ENCODE assay signal across 9 cellular contexts in the genomic region with DNA sequence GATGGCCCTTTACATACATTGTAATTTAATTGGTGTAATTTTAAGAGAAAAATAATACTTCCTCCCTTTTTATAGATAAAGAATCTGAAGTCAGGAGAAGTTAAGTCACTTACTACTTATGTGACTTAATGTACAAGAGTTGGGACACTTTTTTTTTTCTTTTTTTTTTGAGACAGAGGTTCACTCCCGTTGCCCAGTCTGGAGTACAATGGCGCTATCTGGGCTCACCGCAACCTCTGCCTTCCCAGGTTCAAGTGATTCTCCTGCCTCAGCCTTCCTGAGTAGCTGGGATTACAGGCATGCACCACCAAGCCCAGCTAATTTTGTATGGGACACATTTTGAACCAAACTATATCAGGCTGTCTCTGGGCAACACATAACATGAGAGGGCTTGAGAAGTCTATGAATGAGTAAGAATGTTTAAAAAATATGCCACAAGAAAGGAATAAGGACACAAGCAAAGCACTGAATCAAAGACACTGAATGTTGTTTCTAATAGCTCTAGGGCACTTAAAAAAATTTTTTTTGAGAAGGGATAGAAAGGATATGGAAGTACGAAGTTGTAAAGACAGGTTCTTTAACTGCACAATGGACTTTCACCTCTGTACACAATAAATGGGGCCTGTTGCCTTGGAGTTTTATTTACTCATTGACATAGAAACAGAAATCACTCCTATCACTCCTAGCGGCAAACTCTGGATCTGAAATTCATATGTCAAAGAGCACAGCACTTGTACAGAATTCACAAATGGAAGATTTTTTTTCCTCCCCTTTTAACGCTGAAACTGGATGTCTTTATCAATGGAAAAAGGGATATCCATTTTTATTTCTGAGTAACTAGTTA. TPM values are rescaled to one million over a fixed set of nuclear protein-coding genes. Genes with fewer than 3 reads are reported as not detected.
DNase-seq lines count a peak whose midpoint lies in the region; ATAC-seq and TF ChIP-seq lines count a peak whose summit lies in the region.
"Had no signal": no experiment of that assay in that cellular context is flagged by ENCODE, and none has a peak within 500 bp of the region (broad histone marks: within the 10 kb centered on the region; RNA-seq: fewer than 3 reads in every experiment).

No MANE protein-coding gene starts in this region.

- no peak overlapping the region for H3K4me3 ChIP-seq in SK-N-MC
- H3K4me3 ChIP-seq in left ventricle myocardium inferior: no peak overlapping the region
- no peak overlapping the region for H3K4me3 ChIP-seq in skeletal muscle tissue (ENCODE audit: low read length in 3 of 3)
- H3K4me3 ChIP-seq in SJCRH30: no peak overlapping the region
- H3K4me3 ChIP-seq: SJSA1 had no signal

- CTCF ChIA-PET in HEK293T (lab: Yijun Ruan, JAX): no interaction called here

- peaks cover 63% of the 10 kb centered on the region for H3K4me1 ChIP-seq in left ventricle myocardium inferior
- H3K4me1 ChIP-seq in skeletal muscle tissue (ENCODE audit: control insufficient read depth in 3 of 3, insufficient read depth in 3 of 3, low read length in 3 of 3): peaks cover 10 to 19% (median 12%) of the 10 kb centered on the region in 3 donors
- no peaks in the 10 kb centered on the region for H3K4me1 ChIP-seq in SJCRH30

- intact Hi-C loops in left ventricle myocardium inferior (cut with micrococcal nuclease): loop anchor here (10.0 kb wide), 1 partner anchor 99 kb away; no protein-coding TSS in a partner anchor

- TF ChIP-seq CTCF in left ventricle myocardium inferior (IDR thresholded peaks at IDR 0.05; ENCODE audit: borderline replicate concordance): peak; percentile 51

- POLR2A ChIA-PET in HEK293T (lab: Yijun Ruan, JAX): no interaction called here

- no peaks in the 10 kb centered on the region for H3K36me3 ChIP-seq in SK-N-MC (ENCODE audit: insufficient read depth, low read length)
- no peaks in the 10 kb centered on the region for H3K36me3 ChIP-seq in left ventricle myocardium inferior
- no peaks in the 10 kb centered on the region for H3K36me3 ChIP-seq in skeletal muscle tissue (ENCODE audit: control insufficient read depth in 3 of 3, insufficient read depth in 3 of 3, low read length in 3 of 3)
- no peaks in the 10 kb centered on the region; the same call in 1 of the 2 replicates for H3K36me3 ChIP-seq in SJCRH30
- H3K36me3 ChIP-seq: SJSA1 had no signal

- H3K9ac ChIP-seq in SK-N-MC (ENCODE audit: insufficient read length) (no peak overlapping the region), skeletal muscle tissue (ENCODE audit: low read depth in 1 of 3, low read length in 3 of 3) (no peak overlapping the region)

- no peaks in the 10 kb centered on the region for H3K27me3 ChIP-seq in left ventricle myocardium inferior (ENCODE audit: low read depth)
- no peaks in the 10 kb centered on the region for H3K27me3 ChIP-seq in skeletal muscle tissue (ENCODE audit: control insufficient read depth in 3 of 3, insufficient read depth in 3 of 3, low read length in 3 of 3)
- H3K27me3 ChIP-seq in SJCRH30: no peaks in the 10 kb centered on the region
- H3K27me3 ChIP-seq: SJSA1 had no signal

- no peak for ATAC-seq in GM18873 (IDR thresholded peaks at IDR 0.05; ENCODE audit: low FRiP score, unreplicated experiment)

- no peaks in the 10 kb centered on the region for H3K9me3 ChIP-seq in SK-N-MC (ENCODE audit: low read depth, low read length)
- H3K9me3 ChIP-seq in left ventricle myocardium inferior (replicated peaks): no peaks in the 10 kb centered on the region
- no peaks in the 10 kb centered on the region for H3K9me3 ChIP-seq in skeletal muscle tissue (ENCODE audit: control insufficient read depth in 3 of 3, low read length in 3 of 3)
- H3K9me3 ChIP-seq in SJCRH30 (replicated peaks): no peaks in the 10 kb centered on the region
- H3K9me3 ChIP-seq: SJSA1 had no signal

- H3K27ac ChIP-seq in SK-N-MC (peak overlapping the region; percentile 65), left ventricle myocardium inferior (replicated peaks) (peak overlapping the region; percentile 80), skeletal muscle tissue (ENCODE audit: low read depth, low read length) (peak overlapping the region; percentile 10), caudate nucleus (ENCODE audit: low read depth, low read length) (no peak overlapping the region), SJCRH30 (no peak overlapping the region)
- H3K27ac ChIP-seq: SJSA1 had no signal

- peak; percentile 7 for DNase-seq in HEK293T (ENCODE audit: extremely low spot score)
- DNase-seq in SK-N-MC (ENCODE audit: low read depth, low spot score): no peak
- no peak for DNase-seq in left ventricle myocardium inferior
- DNase-seq in caudate nucleus (lab: John Stamatoyannopoulos, UW): no peak
- DNase-seq in SJCRH30: no peak
- DNase-seq: Kasumi-1 had no signal

TF ChIP-seq in HEK293T, 16 proteins besides CTCF, POLR2A, EP300 and RAD21:
- TF ChIP-seq ELF4 (IDR thresholded peaks at IDR 0.05): no peak
- TF ChIP-seq SUZ12 (IDR thresholded peaks at IDR 0.05): no peak
- no peak for TF ChIP-seq NFRKB (IDR thresholded peaks at IDR 0.05)
- no peak for TF ChIP-seq TARDBP (IDR thresholded peaks at IDR 0.05)
- no peak for TF ChIP-seq FOXA1 (IDR thresholded peaks at IDR 0.05)
- no peak for TF ChIP-seq BHLHE40 (IDR thresholded peaks at IDR 0.05; ENCODE audit: borderline replicate concordance)
- no peak for TF ChIP-seq HDGF (IDR thresholded peaks at IDR 0.05; ENCODE audit: borderline replicate concordance)
- TF ChIP-seq FOXK2 (IDR thresholded peaks at IDR 0.05): no peak
- no peak for TF ChIP-seq PKNOX1 (IDR thresholded peaks at IDR 0.05)
- no peak for TF ChIP-seq FOXM1 (IDR thresholded peaks at IDR 0.05; ENCODE audit: borderline replicate concordance)
- TF ChIP-seq LEF1 (IDR thresholded peaks at IDR 0.05; ENCODE audit: borderline replicate concordance): no peak
- no peak for TF ChIP-seq CTBP1 (IDR thresholded peaks at IDR 0.05; ENCODE audit: borderline replicate concordance)
- TF ChIP-seq L3MBTL2 (conservative IDR thresholded peaks at IDR 0.05): no peak
- TF ChIP-seq ARNT (IDR thresholded peaks at IDR 0.05): no peak
- no peak for TF ChIP-seq ZNF384 (IDR thresholded peaks at IDR 0.05)
- TF ChIP-seq SP1 (IDR thresholded peaks at IDR 0.05): no peak

RNA-seq across cellular contexts. Expression of gene NT5C3A, which starts 18.5 kb away (rescaled TPM):
- 33.4 TPM for total RNA-seq in left ventricle myocardium inferior
- total RNA-seq in skeletal muscle tissue: 31.3 TPM
- 42.9 and 45.1 TPM in 2 replicates for total RNA-seq in SJCRH30 (2014; rRNA removed; shearing (Covaris generic))

Comparison
In these comparisons a context has a peak if more than half of its experiments do, and no peak if none do; other contexts are left out.
1. H3K27ac ChIP-seq: peak in SK-N-MC (single experiment), left ventricle myocardium inferior (single experiment) and skeletal muscle tissue (single experiment); none in caudate nucleus (single experiment) and SJCRH30 (single experiment).